In the genomic region with DNA sequence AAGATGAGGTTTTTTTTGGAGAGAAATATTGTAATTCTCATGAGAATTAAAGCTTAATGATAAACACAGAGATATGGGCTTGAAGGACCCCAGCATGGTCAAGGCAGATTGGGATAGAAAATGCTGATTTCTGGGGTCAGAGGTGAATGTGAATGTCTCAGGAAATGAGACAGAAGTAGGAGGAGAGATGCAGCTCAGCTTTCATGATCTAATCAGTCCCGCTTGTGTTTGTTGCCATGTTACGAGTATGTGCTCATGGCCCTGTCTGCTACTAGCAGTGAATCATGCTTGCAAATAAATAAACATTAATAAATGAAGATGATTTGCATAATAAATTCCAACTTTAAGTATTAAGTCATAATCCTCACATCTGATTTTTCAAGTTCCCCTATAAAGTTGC, we compare ENCODE assay signal across 13 cellular contexts.
A peak's percentile ranks its signal among the peaks of the same experiment; 100 is the strongest.
DNase-seq lines count a peak whose midpoint lies in the region; ATAC-seq and TF ChIP-seq lines count a peak whose summit lies in the region.
"Had no signal": no experiment of that assay in that cellular context is flagged by ENCODE, and none has a peak within 500 bp of the region (broad histone marks: within the 10 kb centered on the region; RNA-seq: fewer than 3 reads in every experiment).

No MANE protein-coding gene starts in this region.

- H3K4me3 ChIP-seq in fibroblast of pulmonary artery (replicated peaks; ENCODE audit: low read depth, low read length), result no peak overlapping the region
- H3K4me3 ChIP-seq: GM23338, vagina had no signal

- H3K9me3 Mint-ChIP-seq in stimulated activated memory B cell treated with anti-CD40 and anti-IgM and Interleukin-4, amounts not matched to agents 10 μg/mL and 1 μg/mL and 100 μg/mL, for 72 hours, result no peaks in the 10 kb centered on the region
- H3K9me3 Mint-ChIP-seq: GM23338 had no signal

- no peak overlapping the region for H3K4me3 Mint-ChIP-seq in stimulated activated memory B cell treated with anti-CD40 and anti-IgM and Interleukin-4, amounts not matched to agents 10 μg/mL and 1 μg/mL and 100 μg/mL, for 72 hours
- H3K4me3 Mint-ChIP-seq: GM23338 had no signal

- H3K27ac Mint-ChIP-seq in stimulated activated memory B cell treated with anti-CD40 and anti-IgM and Interleukin-4, amounts not matched to agents 10 μg/mL and 1 μg/mL and 100 μg/mL, for 72 hours, result no peak overlapping the region
- H3K27ac Mint-ChIP-seq: GM23338 had no signal

- H3K27me3 Mint-ChIP-seq in stimulated activated memory B cell treated with anti-CD40 and anti-IgM and Interleukin-4, amounts not matched to agents 10 μg/mL and 1 μg/mL and 100 μg/mL, for 72 hours, result no peaks in the 10 kb centered on the region

- no peaks in the 10 kb centered on the region for H3K4me1 Mint-ChIP-seq in stimulated activated memory B cell treated with anti-CD40 and anti-IgM and Interleukin-4, amounts not matched to agents 10 μg/mL and 1 μg/mL and 100 μg/mL, for 72 hours
- H3K4me1 Mint-ChIP-seq: GM23338 had no signal

- TF ChIP-seq CTCF in fibroblast of pulmonary artery (IDR thresholded peaks at IDR 0.05; ENCODE audit: low read length, missing control alignments), result no peak

- ATAC-seq in stimulated activated memory B cell treated with anti-CD40 and anti-IgM and Interleukin-4, amounts not matched to agents 10 μg/mL and 1 μg/mL and 100 μg/mL, for 72 hours, result no peak
- no peak for ATAC-seq in GM21526 (IDR thresholded peaks at IDR 0.05; ENCODE audit: low FRiP score, unreplicated experiment)
- ATAC-seq: GM23338 had no signal

- H3K36me3 Mint-ChIP-seq in stimulated activated memory B cell treated with anti-CD40 and anti-IgM and Interleukin-4, amounts not matched to agents 10 μg/mL and 1 μg/mL and 100 μg/mL, for 72 hours, result no peaks in the 10 kb centered on the region

- DNase-seq in AG08396 (ENCODE audit: low spot score) (peak; percentile 53), GM03348 (ENCODE audit: low spot score) (peak; percentile 43), T-helper 22 cell (ENCODE audit: low read depth) (peak; percentile 25), fibroblast of pulmonary artery (ENCODE audit: low read depth) (peak; percentile 86), KG1 (lab: John Stamatoyannopoulos, UW) (no peak), LoVo (ENCODE audit: low spot score) (no peak)
- DNase-seq: COR-L47, NCI-H2029 treated with DMSO at 0.1 percent for 48 hours, SIG-M5 had no signal

Comparison
In these comparisons a context has a peak if more than half of its experiments do, and no peak if none do; other contexts are left out.
1. DNase-seq: peak in AG08396 (single experiment), GM03348 (single experiment), T-helper 22 cell (single experiment) and fibroblast of pulmonary artery (single experiment); none in KG1 (single experiment) and LoVo (single experiment).